8 cellular contexts compared by ENCODE assay signal in genomic region chr2:232633413-232634318, GRCh38. TPM values are rescaled to one million over a fixed set of nuclear protein-coding genes. Genes with fewer than 3 reads are reported as not detected.
A peak's percentile ranks its signal among the peaks of the same experiment; 100 is the strongest.
DNase-seq lines count a peak whose midpoint lies in the region; ATAC-seq and TF ChIP-seq lines count a peak whose summit lies in the region.

Gene EFHD1, plus strand, starts transcription at chr2:232633604. Its CDS starts 101 bp downstream, at chr2:232633705.

- H3K27ac ChIP-seq in CD4-positive, CD25-positive, alpha-beta regulatory T cell (ENCODE audit: insufficient read depth, low read length, poor library complexity, severe bottlenecking): no peak within 1 kb of the TSS

- TF ChIP-seq CTCF in brain (conservative IDR thresholded peaks at IDR 0.05): no peak
- TF ChIP-seq CTCF in retinal pigment epithelial cell (conservative IDR thresholded peaks at IDR 0.05; ENCODE audit: low read depth, low read length): no peak

- H3K4me1 Mint-ChIP-seq in CD4-positive, CD25-positive, alpha-beta regulatory T cell: peaks cover 0 to 17% (median 5%) of the 10 kb centered on the region in 4 donors
- H3K4me1 Mint-ChIP-seq in brain: peaks cover 7% of the 10 kb centered on the region

- H3K9ac ChIP-seq in iPS-15b (ENCODE audit: low read depth, low read length): no peak within 1 kb of the TSS

- H3K9me3 Mint-ChIP-seq in CD4-positive, CD25-positive, alpha-beta regulatory T cell: peaks cover 0 to 4% (median 0%) of the 10 kb centered on the region in 7 donors
- H3K9me3 Mint-ChIP-seq in brain: peaks cover 0 to 11% (median 2%) of the 10 kb centered on the region in 5 experiments

- H3K27me3 Mint-ChIP-seq in CD4-positive, CD25-positive, alpha-beta regulatory T cell: peaks cover 56% of the 10 kb centered on the region
- H3K27me3 Mint-ChIP-seq in brain: peaks cover 26% of the 10 kb centered on the region

- DNase-seq in CD4-positive, CD25-positive, alpha-beta regulatory T cell: peak; percentile 16 to 65 (median 30)
- peak; percentile 64 for DNase-seq in HuH-7.5 (ENCODE audit: low spot score)
- peak; percentile 21 for DNase-seq in T1000 (lab: John Stamatoyannopoulos, UW)
- no peak for DNase-seq in retinal pigment epithelial cell (ENCODE audit: low read depth)
- no peak for DNase-seq in HPDE6-E6E7 (ENCODE audit: extremely low spot score)

- H3K27ac Mint-ChIP-seq in CD4-positive, CD25-positive, alpha-beta regulatory T cell: no peak within 1 kb of the TSS
- peak within 1 kb of the TSS in 2 of 5 experiments; percentile 32 to 72 for H3K27ac Mint-ChIP-seq in brain

- no peak within 1 kb of the TSS for H3K4me3 ChIP-seq in CD4-positive, CD25-positive, alpha-beta regulatory T cell (ENCODE audit: low read depth, low read length)
- H3K4me3 ChIP-seq in iPS-15b (ENCODE audit: low read depth, low read length) (peak within 1 kb of the TSS; percentile 65), retinal pigment epithelial cell (ENCODE audit: low read length) (peak within 1 kb of the TSS; percentile 48)

- H3K4me1 ChIP-seq in CD4-positive, CD25-positive, alpha-beta regulatory T cell (ENCODE audit: control insufficient read depth, insufficient read depth, low read length, poor library complexity, severe bottlenecking): peaks cover 21% of the 10 kb centered on the region
- H3K4me1 ChIP-seq in iPS-15b (ENCODE audit: control insufficient read depth, insufficient read depth, low read length): no peaks in the 10 kb centered on the region

- H3K4me3 Mint-ChIP-seq in CD4-positive, CD25-positive, alpha-beta regulatory T cell: peak within 1 kb of the TSS in 3 of 4 donors; percentile 41 to 65 (median 60)
- H3K4me3 Mint-ChIP-seq in brain: peak within 1 kb of the TSS; percentile 80 to 85 (median 84)

- H3K36me3 ChIP-seq in CD4-positive, CD25-positive, alpha-beta regulatory T cell (ENCODE audit: control insufficient read depth, insufficient read depth, low read length): no peaks in the 10 kb centered on the region
- H3K36me3 ChIP-seq in iPS-15b (ENCODE audit: control insufficient read depth, insufficient read depth, low read length): no peaks in the 10 kb centered on the region

- peaks cover 9% of the 10 kb centered on the region for H3K27me3 ChIP-seq in CD4-positive, CD25-positive, alpha-beta regulatory T cell (ENCODE audit: control insufficient read depth, insufficient read depth, low read length)
- H3K27me3 ChIP-seq in iPS-15b (ENCODE audit: control insufficient read depth, insufficient read depth, low read length): peaks cover 56% of the 10 kb centered on the region

- ATAC-seq in CD4-positive, CD25-positive, alpha-beta regulatory T cell (ENCODE audit: low read depth in 2 of 2): peak; percentile 37 to 63
- no peak for ATAC-seq in HG03378 (IDR thresholded peaks at IDR 0.05; ENCODE audit: unreplicated experiment)

- no peaks in the 10 kb centered on the region for H3K9me3 ChIP-seq in CD4-positive, CD25-positive, alpha-beta regulatory T cell (ENCODE audit: control insufficient read depth in 2 of 2, low read length in 2 of 2)
- no peaks in the 10 kb centered on the region for H3K9me3 ChIP-seq in iPS-15b (ENCODE audit: control insufficient read depth, insufficient read depth, low read length)

- H3K36me3 Mint-ChIP-seq in CD4-positive, CD25-positive, alpha-beta regulatory T cell: no peaks in the 10 kb centered on the region
- H3K36me3 Mint-ChIP-seq in brain: no peaks in the 10 kb centered on the region

RNA-seq across cellular contexts. Expression of gene EFHD1, which starts in this region (rescaled TPM):
- 1.3 TPM for total RNA-seq in CD4-positive, CD25-positive, alpha-beta regulatory T cell
- polyA plus RNA-seq in CD4-positive, CD25-positive, alpha-beta regulatory T cell: 1 to 10 TPM in 2 of 4 donors, under 1 TPM in 2; 0.52 to 1.3 (median 0.98) TPM
- polyA plus RNA-seq in brain (ENCODE audit: insufficient read depth, low read depth, low replicate concordance): 263 TPM

Comparison
In these comparisons a context has a peak if more than half of its experiments do, and no peak if none do; other contexts are left out.
1. RNA of gene EFHD1 (polyA plus RNA-seq): 263 TPM in brain (single experiment); 0.52 to 1.3 TPM in CD4-positive, CD25-positive, alpha-beta regulatory T cell; every median in the first group is over 100 times any median in the second.
2. DNase-seq: peak in CD4-positive, CD25-positive, alpha-beta regulatory T cell (3 of 3), HuH-7.5 (single experiment) and T1000 (single experiment); none in retinal pigment epithelial cell (single experiment) and HPDE6-E6E7 (single experiment).